In the genomic region with DNA sequence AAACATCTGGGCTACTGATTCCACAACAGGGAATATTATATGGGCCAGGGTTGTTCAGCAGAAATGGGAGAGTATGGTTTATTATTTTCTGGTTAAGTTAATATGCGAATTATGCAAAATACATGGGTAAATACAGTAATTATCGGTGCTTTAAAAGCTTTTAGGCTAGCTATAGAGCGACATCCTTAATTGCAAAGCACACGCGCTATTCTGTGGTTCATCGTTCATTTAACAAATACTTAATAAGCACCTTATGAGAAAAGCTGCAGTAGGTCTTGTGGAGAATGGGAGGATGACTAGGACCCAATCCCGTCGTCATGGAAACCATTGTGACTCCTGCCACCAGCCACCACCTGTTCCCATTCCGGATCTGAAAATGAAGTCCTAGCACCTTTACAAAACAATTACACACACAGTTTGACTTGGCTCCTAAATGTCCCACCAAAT, we compare ENCODE assay signal across 8 cellular contexts. TPM values are rescaled to one million over a fixed set of nuclear protein-coding genes. Genes with fewer than 3 reads are reported as not detected.
DNase-seq lines count a peak whose midpoint lies in the region; ATAC-seq and TF ChIP-seq lines count a peak whose summit lies in the region.

No MANE protein-coding gene starts in this region.

- H3K4me1 ChIP-seq in CD4-positive, alpha-beta memory T cell (ENCODE audit: insufficient read depth, low read length) = peaks cover 13% of the 10 kb centered on the region
- H3K4me1 ChIP-seq in RWPE2 (ENCODE audit: insufficient read depth, poor library complexity, severe bottlenecking) = peaks cover 9% of the 10 kb centered on the region

- no peaks in the 10 kb centered on the region for H3K27me3 ChIP-seq in CD4-positive, alpha-beta memory T cell (ENCODE audit: insufficient read depth, low read length)
- no peaks in the 10 kb centered on the region for H3K27me3 ChIP-seq in RWPE2 (ENCODE audit: insufficient read depth, poor library complexity, severe bottlenecking)

- H3K4me3 ChIP-seq in CD4-positive, alpha-beta memory T cell (ENCODE audit: low read length in 2 of 2) = peak overlapping the region in 1 of 2 donors; percentile 81
- H3K4me3 ChIP-seq in Jurkat, Clone E6-1 (ENCODE audit: low read length) = peak overlapping the region; percentile 72
- peak overlapping the region; percentile 59 for H3K4me3 ChIP-seq in RWPE2 (ENCODE audit: severe bottlenecking)

- ATAC-seq in RWPE2 (ENCODE audit: low read depth) (no peak), GM18498 (IDR thresholded peaks at IDR 0.05; ENCODE audit: unreplicated experiment) (no peak), HG02798 (IDR thresholded peaks at IDR 0.05; ENCODE audit: poor library complexity, unreplicated experiment) (no peak), GM19452 (IDR thresholded peaks at IDR 0.05; ENCODE audit: unreplicated experiment) (no peak)

- peaks cover 0 to 4% of the 10 kb centered on the region in 2 donors for H3K27me3 Mint-ChIP-seq in CD4-positive, alpha-beta memory T cell
- H3K27me3 Mint-ChIP-seq in endothelial cell (ENCODE audit: unreplicated experiment) (peaks cover 5% of the 10 kb centered on the region), nephron progenitor cell (ENCODE audit: low read depth, poor library complexity) (peaks cover 3% of the 10 kb centered on the region)

- H3K4me3 Mint-ChIP-seq in CD4-positive, alpha-beta memory T cell = peak overlapping the region; percentile 96 to 99 (median 98)
- H3K4me3 Mint-ChIP-seq in endothelial cell (ENCODE audit: unreplicated experiment) (peak overlapping the region; percentile 79), nephron progenitor cell (peak overlapping the region; percentile 94)

- H3K36me3 ChIP-seq in CD4-positive, alpha-beta memory T cell (ENCODE audit: insufficient read depth, low read length) = no peaks in the 10 kb centered on the region
- H3K36me3 ChIP-seq in RWPE2 (ENCODE audit: low read depth) = no peaks in the 10 kb centered on the region

- H3K27ac Mint-ChIP-seq in CD4-positive, alpha-beta memory T cell = peak overlapping the region in 6 of 7 donors; percentile 14 to 98 (median 92)
- H3K27ac Mint-ChIP-seq in endothelial cell (ENCODE audit: unreplicated experiment) = peak overlapping the region; percentile 99
- H3K27ac Mint-ChIP-seq in nephron progenitor cell = peak overlapping the region; percentile 100

- POLR2A ChIA-PET in CD4-positive, alpha-beta memory T cell (lab: Charles Lee; ENCODE audit: partially characterized antibody) = no interaction called here

- H3K9me3 ChIP-seq in CD4-positive, alpha-beta memory T cell (ENCODE audit: control insufficient read depth in 1 of 2, low read length in 2 of 2) = no peaks in the 10 kb centered on the region
- no peaks in the 10 kb centered on the region for H3K9me3 ChIP-seq in RWPE2 (ENCODE audit: severe bottlenecking)

- no peak overlapping the region for H3K27ac ChIP-seq in CD4-positive, alpha-beta memory T cell (ENCODE audit: low read depth, low read length)
- H3K27ac ChIP-seq in RWPE2 (ENCODE audit: poor library complexity, severe bottlenecking) = peak overlapping the region; percentile 76

- H3K36me3 Mint-ChIP-seq in CD4-positive, alpha-beta memory T cell = peaks cover 0 to 5% of the 10 kb centered on the region in 2 donors
- no peaks in the 10 kb centered on the region for H3K36me3 Mint-ChIP-seq in endothelial cell (ENCODE audit: low read depth, unreplicated experiment)
- peaks cover 46% of the 10 kb centered on the region for H3K36me3 Mint-ChIP-seq in nephron progenitor cell (ENCODE audit: low read depth)

- no peak for DNase-seq in CD4-positive, alpha-beta memory T cell
- DNase-seq in Jurkat, Clone E6-1 (ENCODE audit: low read depth, low spot score) = no peak
- DNase-seq in RWPE2 (ENCODE audit: low spot score) = no peak
- DNase-seq in endothelial cell (ENCODE audit: low spot score) = peak; percentile 35
- peak; percentile 12 for DNase-seq in nephron progenitor cell

- H3K9me3 Mint-ChIP-seq in CD4-positive, alpha-beta memory T cell = peaks cover 0 to 4% (median 0%) of the 10 kb centered on the region in 8 donors
- H3K9me3 Mint-ChIP-seq in endothelial cell (ENCODE audit: unreplicated experiment) = no peaks in the 10 kb centered on the region
- H3K9me3 Mint-ChIP-seq in nephron progenitor cell = peaks cover 24% of the 10 kb centered on the region

- peaks cover 17 to 23% (median 18%) of the 10 kb centered on the region in 4 donors for H3K4me1 Mint-ChIP-seq in CD4-positive, alpha-beta memory T cell
- H3K4me1 Mint-ChIP-seq in endothelial cell (ENCODE audit: unreplicated experiment) (peaks cover 14% of the 10 kb centered on the region), nephron progenitor cell (peaks cover 61% of the 10 kb centered on the region)

- TF ChIP-seq CTCF in RWPE2 (IDR thresholded peaks at IDR 0.05; ENCODE audit: poor library complexity, severe bottlenecking) (no peak), endothelial cell (IDR thresholded peaks at IDR 0.05; ENCODE audit: unreplicated experiment) (no peak), nephron progenitor cell (IDR thresholded peaks at IDR 0.05) (no peak)

- CTCF ChIA-PET in CD4-positive, alpha-beta memory T cell (lab: Charles Lee; ENCODE audit: partially characterized antibody) = interaction anchor here (0.9 to 1.1 kb wide), 2 partner anchors 43 to 46 kb away, joined by 3 read pairs; no protein-coding TSS in a partner anchor

- intact Hi-C loops in CD4-positive, alpha-beta memory T cell (cut with micrococcal nuclease) = loop anchor here (2.0 kb wide), 1 partner anchor 371 kb away; a partner anchor contains a TSS

RNA-seq across cellular contexts. Expression of a gene that starts 0.6 kb away (rescaled TPM):
- total RNA-seq in CD4-positive, alpha-beta memory T cell = 1 to 10 TPM; 6.0 to 7.3 TPM
- polyA plus RNA-seq in CD4-positive, alpha-beta memory T cell = 10 to 100 TPM; 16.3 to 20.9 TPM
- polyA plus RNA-seq in Jurkat, Clone E6-1 (2012; ENCODE audit: insufficient read depth, insufficient read length) = 28.0 TPM
- 14.3 TPM for total RNA-seq in endothelial cell (ENCODE audit: unreplicated experiment)

RNA-seq across cellular contexts. Expression of a gene that starts 50.5 kb away (rescaled TPM):
- total RNA-seq in CD4-positive, alpha-beta memory T cell = 1 to 10 TPM; 2.3 to 2.8 TPM
- polyA plus RNA-seq in CD4-positive, alpha-beta memory T cell = 1 to 10 TPM; 3.5 to 9.6 TPM
- polyA plus RNA-seq in Jurkat, Clone E6-1 (2012; ENCODE audit: insufficient read depth, insufficient read length) = not detected
- total RNA-seq in endothelial cell (ENCODE audit: unreplicated experiment) = 72.2 TPM

Comparison
In these comparisons a context has a peak if more than half of its experiments do, and no peak if none do; other contexts are left out.
1. DNase-seq: peak in endothelial cell (single experiment) and nephron progenitor cell (single experiment); none in CD4-positive, alpha-beta memory T cell (0 of 5), Jurkat, Clone E6-1 (single experiment) and RWPE2 (single experiment).
2. RNA of a gene that starts 50.5 kb away (total RNA-seq): 72.2 TPM in endothelial cell (single experiment); 2.3 to 2.8 TPM in CD4-positive, alpha-beta memory T cell; every median in the first group is over 10 times any median in the second.
3. Peak in every context shown above with its lines, with median percentiles within 50 percentile points of each other: H3K27ac Mint-ChIP-seq and H3K4me3 Mint-ChIP-seq.